ENCODE assay signal across 11 cellular contexts in the genomic region with DNA sequence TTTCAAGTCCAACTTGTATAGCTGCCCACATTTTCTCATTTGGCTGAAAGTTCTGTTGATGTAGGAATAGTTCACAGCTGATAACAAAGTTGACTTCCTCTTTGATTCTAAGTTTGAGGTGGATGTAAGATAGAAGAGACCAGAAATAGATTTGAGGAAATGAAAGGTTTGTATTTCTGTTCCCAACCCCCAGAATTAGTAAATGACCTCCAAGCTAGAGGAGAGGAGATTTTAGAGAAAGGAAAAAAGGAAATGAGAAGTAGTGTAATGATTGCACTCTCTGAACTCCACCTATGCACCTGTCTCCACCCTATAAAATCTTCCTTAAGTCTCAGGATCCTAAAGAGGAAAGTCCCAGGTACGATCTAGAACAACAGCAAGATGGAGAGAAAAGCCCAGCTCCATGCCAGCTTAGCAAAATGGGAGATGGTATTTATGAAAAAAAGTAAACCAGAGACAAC.
DNase-seq lines count a peak whose midpoint lies in the region; ATAC-seq, FAIRE-seq and TF ChIP-seq lines count a peak whose summit lies in the region.
"Had no signal": no experiment of that assay in that cellular context is flagged by ENCODE, and none has a peak within 500 bp of the region (broad histone marks: within the 10 kb centered on the region; RNA-seq: fewer than 3 reads in every experiment).

No MANE protein-coding gene starts in this region.

- no peak for TF ChIP-seq CTCF in GM20000 (IDR thresholded peaks at IDR 0.05; ENCODE audit: extremely low read depth, missing control alignments)

- no peak for TF ChIP-seq POLR2A in GM12891 (IDR thresholded peaks at IDR 0.05; ENCODE audit: low read depth, low read length)

- FAIRE-seq in GM12891 (lab: Jason Lieb, UNC), result peak; percentile 86

- peak; percentile 97 for ATAC-seq in HG03060 (IDR thresholded peaks at IDR 0.05; ENCODE audit: low read depth, unreplicated experiment)
- ATAC-seq: PC-3, sciatic nerve had no signal

- DNase-seq in GM12891 (ENCODE audit: insufficient read length, low spot score) (peak; percentile 25), GM20000 (ENCODE audit: low spot score) (peak; percentile 59), NOMO-1 treated with dmso at 0.1 percent for 144 hours (lab: John Stamatoyannopoulos, UW; ENCODE audit: unreplicated experiment) (peak; percentile 69), NCI-H1436 treated with DMSO at 0.1 percent for 48 hours (lab: John Stamatoyannopoulos, UW) (no peak), HuH-7.5 (ENCODE audit: low spot score) (no peak), ecto neural progenitor cell (ENCODE audit: low spot score) (no peak)
- no peak for DNase-seq in activated CD8-positive, alpha-beta memory T cell treated with anti-CD3 and anti-CD28 coated beads, Interleukin-2, amount 50 U/mL, for 4 hours
- DNase-seq: activated CD4-positive, alpha-beta T cell treated with anti-CD3 and anti-CD28 coated beads, Interleukin-2, amount 50 U/mL, for 1 hour; PC-3 had no signal

TF ChIP-seq in GM12891, 5 proteins besides CTCF, POLR2A, EP300 and RAD21:
- TF ChIP-seq POLR2AphosphoS5 (IDR thresholded peaks at IDR 0.05; ENCODE audit: low read depth, low read length) (no peak), POU2F2 (IDR thresholded peaks at IDR 0.05; ENCODE audit: low read depth, low read length) (no peak), TAF1 (IDR thresholded peaks at IDR 0.05; ENCODE audit: low read depth, low read length) (no peak), PAX5 (IDR thresholded peaks at IDR 0.05; ENCODE audit: insufficient read depth, low read length, severe bottlenecking) (no peak), SPI1 (IDR thresholded peaks at IDR 0.05; ENCODE audit: low read depth, low read length) (peak; percentile 97)

Comparison
In these comparisons a context has a peak if more than half of its experiments do, and no peak if none do; other contexts are left out.
1. DNase-seq: peak in GM12891 (single experiment), GM20000 (single experiment) and NOMO-1 treated with dmso at 0.1 percent for 144 hours (single experiment); none in NCI-H1436 treated with DMSO at 0.1 percent for 48 hours (single experiment), HuH-7.5 (single experiment), activated CD8-positive, alpha-beta memory T cell treated with anti-CD3 and anti-CD28 coated beads, Interleukin-2, amount 50 U/mL, for 4 hours (single experiment) and ecto neural progenitor cell (single experiment).